ENCODE assay signal across 19 cellular contexts in genomic region chr1:64928325-64928724, GRCh38. TPM values are rescaled to one million over a fixed set of nuclear protein-coding genes. Genes with fewer than 3 reads are reported as not detected.
A peak's percentile ranks its signal among the peaks of the same experiment; 100 is the strongest.
DNase-seq lines count a peak whose midpoint lies in the region; ATAC-seq and TF ChIP-seq lines count a peak whose summit lies in the region.
"Had no signal": no experiment of that assay in that cellular context is flagged by ENCODE, and none has a peak within 500 bp of the region (broad histone marks: within the 10 kb centered on the region; RNA-seq: fewer than 3 reads in every experiment).

No MANE protein-coding gene starts in this region.

- DNase-seq in activated naive CD8-positive, alpha-beta T cell treated with anti-CD3 and anti-CD28 coated beads, Interleukin-2, amount 50 U/mL, for 24 hours: no peak
- DNase-seq in NCI-H526 treated with DMSO at 0.1 percent for 48 hours (lab: John Stamatoyannopoulos, UW) (peak; percentile 47), endothelial cell (ENCODE audit: low spot score) (no peak), GF-D8 (lab: John Stamatoyannopoulos, UW) (no peak), NK-92 (lab: John Stamatoyannopoulos, UW; ENCODE audit: unreplicated experiment) (no peak), right atrium auricular region (ENCODE audit: low spot score) (no peak)
- DNase-seq: AML-193, DMS 273 treated with DMSO at 0.1 percent for 48 hours, H7, KG1, MG63, NCI-H1105, NCI-H1694 treated with DMSO at 0.1 percent for 48 hours, NCI-H345, NCI-H748 treated with DMSO at 0.1 percent for 48 hours, Right ventricle myocardium superior had no signal

- H3K4me1 Mint-ChIP-seq in activated naive CD8-positive, alpha-beta T cell (ENCODE audit: low read depth): peaks cover 80% of the 10 kb centered on the region
- peaks cover 84% of the 10 kb centered on the region for H3K4me1 Mint-ChIP-seq in activated naive CD8-positive, alpha-beta T cell treated with anti-CD3 and anti-CD28 coated beads, Interleukin-2, amount 50 U/mL, for 24 hours
- H3K4me1 Mint-ChIP-seq in endothelial cell (ENCODE audit: unreplicated experiment) (peaks cover 57% of the 10 kb centered on the region), nephron (peaks cover 21% of the 10 kb centered on the region)

- peak overlapping the region; percentile 33 for H3K4me3 Mint-ChIP-seq in activated naive CD8-positive, alpha-beta T cell
- H3K4me3 Mint-ChIP-seq in activated naive CD8-positive, alpha-beta T cell treated with anti-CD3 and anti-CD28 coated beads, Interleukin-2, amount 50 U/mL, for 24 hours: no peak overlapping the region
- H3K4me3 Mint-ChIP-seq in endothelial cell (ENCODE audit: unreplicated experiment): no peak overlapping the region
- H3K4me3 Mint-ChIP-seq in nephron: no peak overlapping the region

- peaks cover 6% of the 10 kb centered on the region for H3K9me3 Mint-ChIP-seq in activated naive CD8-positive, alpha-beta T cell (ENCODE audit: low read depth)
- H3K9me3 Mint-ChIP-seq in activated naive CD8-positive, alpha-beta T cell treated with anti-CD3 and anti-CD28 coated beads, Interleukin-2, amount 50 U/mL, for 24 hours: peaks cover 13% of the 10 kb centered on the region
- H3K9me3 Mint-ChIP-seq in endothelial cell (ENCODE audit: unreplicated experiment) (no peaks in the 10 kb centered on the region), nephron (no peaks in the 10 kb centered on the region)

- H3K27ac ChIP-seq in right atrium auricular region: no peak overlapping the region

- TF ChIP-seq CTCF in endothelial cell (IDR thresholded peaks at IDR 0.05; ENCODE audit: unreplicated experiment) (no peak), nephron (IDR thresholded peaks at IDR 0.05; ENCODE audit: unreplicated experiment in 3 of 3) (no peak), right atrium auricular region (IDR thresholded peaks at IDR 0.05) (no peak)

- H3K36me3 Mint-ChIP-seq in activated naive CD8-positive, alpha-beta T cell: peaks cover 3% of the 10 kb centered on the region
- peaks cover 20% of the 10 kb centered on the region for H3K36me3 Mint-ChIP-seq in activated naive CD8-positive, alpha-beta T cell treated with anti-CD3 and anti-CD28 coated beads, Interleukin-2, amount 50 U/mL, for 24 hours (ENCODE audit: low read depth)
- H3K36me3 Mint-ChIP-seq in endothelial cell (ENCODE audit: low read depth, unreplicated experiment) (peaks cover 19% of the 10 kb centered on the region), nephron (ENCODE audit: low read depth) (peaks cover 6% of the 10 kb centered on the region)

- no peaks in the 10 kb centered on the region for H3K27me3 ChIP-seq in right atrium auricular region
- H3K27me3 ChIP-seq: MG63 had no signal

- peak overlapping the region; percentile 43 for H3K27ac Mint-ChIP-seq in activated naive CD8-positive, alpha-beta T cell
- no peak overlapping the region for H3K27ac Mint-ChIP-seq in activated naive CD8-positive, alpha-beta T cell treated with anti-CD3 and anti-CD28 coated beads, Interleukin-2, amount 50 U/mL, for 24 hours
- H3K27ac Mint-ChIP-seq in endothelial cell (ENCODE audit: unreplicated experiment) (peak overlapping the region; percentile 83), nephron (peak overlapping the region; percentile 21 to 36 (median 35))

- no peaks in the 10 kb centered on the region for H3K36me3 ChIP-seq in right atrium auricular region
- H3K36me3 ChIP-seq: MG63 had no signal

- no peaks in the 10 kb centered on the region for H3K9me3 ChIP-seq in right atrium auricular region
- H3K9me3 ChIP-seq: MG63 had no signal

- no peak for ATAC-seq in activated naive CD8-positive, alpha-beta T cell treated with anti-CD3 and anti-CD28 coated beads, Interleukin-2, amount 50 U/mL, for 24 hours
- ATAC-seq: Panc1 had no signal

- peaks cover 0 to 36% of the 10 kb centered on the region in 2 donors for H3K4me1 ChIP-seq in right atrium auricular region

- no peak overlapping the region for H3K4me3 ChIP-seq in right atrium auricular region
- H3K4me3 ChIP-seq: MG63 had no signal

- no peaks in the 10 kb centered on the region for H3K27me3 Mint-ChIP-seq in activated naive CD8-positive, alpha-beta T cell
- no peaks in the 10 kb centered on the region for H3K27me3 Mint-ChIP-seq in activated naive CD8-positive, alpha-beta T cell treated with anti-CD3 and anti-CD28 coated beads, Interleukin-2, amount 50 U/mL, for 24 hours
- H3K27me3 Mint-ChIP-seq in endothelial cell (ENCODE audit: unreplicated experiment) (peaks cover 8% of the 10 kb centered on the region), nephron (ENCODE audit: low read depth) (no peaks in the 10 kb centered on the region)

RNA-seq across cellular contexts. Expression of gene JAK1, which starts 38.0 kb away (rescaled TPM):
- 202 TPM for total RNA-seq in endothelial cell (ENCODE audit: unreplicated experiment)
- total RNA-seq in right atrium auricular region: 100 to 1,000 TPM in 1 of 2 donors, 10 to 100 TPM in 1; 90.3 to 122 TPM
